19 cellular contexts compared by ENCODE assay signal in genomic region chr7:101915000-101915399, GRCh38.
DNase-seq lines count a peak whose midpoint lies in the region; ATAC-seq, FAIRE-seq and TF ChIP-seq lines count a peak whose summit lies in the region.
"Had no signal": no experiment of that assay in that cellular context is flagged by ENCODE, and none has a peak within 500 bp of the region (broad histone marks: within the 10 kb centered on the region; RNA-seq: fewer than 3 reads in every experiment).

No MANE protein-coding gene starts in this region.

- H3K36me3 ChIP-seq in H1 (ENCODE audit: control insufficient read depth in 2 of 4, insufficient read depth in 4 of 4, low read length in 3 of 4): peaks cover 3 to 15% (median 6%) of the 10 kb centered on the region in 4 experiments; a peak in 5 of 8 replicates

- 0 out of 2 replicates have a peak overlapping the region, but pooled peaks have one; percentile 60 for H2BK12ac ChIP-seq in H1 (ENCODE audit: low read depth, low read length)

- DNase-seq in Right ventricle myocardium inferior (ENCODE audit: missing footprints): peak; percentile 82
- no peak for DNase-seq in cardiac septum (ENCODE audit: low spot score)
- no peak for DNase-seq in H1 (ENCODE audit: low read depth in 1 of 2, low spot score in 2 of 2)
- peak; percentile 51 for DNase-seq in occipital lobe (lab: John Stamatoyannopoulos, UW)
- DNase-seq in hepatic stellate cell (ENCODE audit: low spot score): no peak
- no peak for DNase-seq in HuH-7.5 (ENCODE audit: low spot score)
- DNase-seq in effector memory CD8-positive, alpha-beta T cell: no peak
- no peak for DNase-seq in nephron progenitor cell
- DNase-seq: activated CD4-positive, alpha-beta T cell treated with anti-CD3 and anti-CD28 coated beads, Interleukin-2, amount 50 U/mL, for 1 hour; activated naive CD4-positive, alpha-beta T cell treated with anti-CD3 and anti-CD28 coated beads, Interleukin-2, amount 10 ng/mL, durations not matched to agents 7 days and 5 days; CD4-positive, CD25-positive, alpha-beta regulatory T cell; naive thymus-derived CD4-positive, alpha-beta T cell; SHP77 treated with DMSO at 0.1 percent for 48 hours; stimulated activated CD4-positive, alpha-beta T cell treated with anti-CD3 and anti-CD28 coated beads, Interleukin-2, amount 100 ng/mL, for 48 hours; stimulated activated CD8-positive, alpha-beta memory T cell treated with anti-CD3 and anti-CD28 coated beads, Interleukin-4, amount 100 ng/mL, for 48 hours; T1000; testis had no signal

- no peak overlapping the region for H3K14ac ChIP-seq in H1 (ENCODE audit: insufficient read length)

- H3K23ac ChIP-seq in H1 (ENCODE audit: insufficient read length): no peak overlapping the region

- POLR2A ChIA-PET in H1 (lab: Charles Lee; ENCODE audit: partially characterized antibody): interaction anchor here (1.1 kb wide), 1 partner anchor 14 kb away, joined by 4 read pairs; no protein-coding TSS in a partner anchor

- H3K4me3 Mint-ChIP-seq in effector memory CD8-positive, alpha-beta T cell: no peak overlapping the region
- no peak overlapping the region for H3K4me3 Mint-ChIP-seq in nephron progenitor cell
- H3K4me3 Mint-ChIP-seq: activated naive CD4-positive, alpha-beta T cell treated with anti-CD3 and anti-CD28 coated beads, Interleukin-2, amount 10 ng/mL, durations not matched to agents 7 days and 5 days; CD4-positive, CD25-positive, alpha-beta regulatory T cell had no signal

- peaks cover 3% of the 10 kb centered on the region for H3K36me3 Mint-ChIP-seq in effector memory CD8-positive, alpha-beta T cell (ENCODE audit: insufficient read depth)
- peaks cover 43% of the 10 kb centered on the region for H3K36me3 Mint-ChIP-seq in nephron progenitor cell (ENCODE audit: low read depth)
- H3K36me3 Mint-ChIP-seq: activated naive CD4-positive, alpha-beta T cell treated with anti-CD3 and anti-CD28 coated beads, Interleukin-2, amount 10 ng/mL, durations not matched to agents 7 days and 5 days had no signal

- no peak for TF ChIP-seq POLR2A in H1 (IDR thresholded peaks at IDR 0.05; ENCODE audit: control extremely low read depth in 1 of 2, low read depth in 2 of 2, low read length in 2 of 2)

- H3K9me3 Mint-ChIP-seq in effector memory CD8-positive, alpha-beta T cell: no peaks in the 10 kb centered on the region
- H3K9me3 Mint-ChIP-seq in nephron progenitor cell: no peaks in the 10 kb centered on the region
- H3K9me3 Mint-ChIP-seq: activated naive CD4-positive, alpha-beta T cell treated with anti-CD3 and anti-CD28 coated beads, Interleukin-2, amount 10 ng/mL, durations not matched to agents 7 days and 5 days; CD4-positive, CD25-positive, alpha-beta regulatory T cell had no signal

- ATAC-seq in Right ventricle myocardium inferior: peak; percentile 63
- no peak for ATAC-seq in effector memory CD8-positive, alpha-beta T cell (replicated peaks)
- ATAC-seq: body of pancreas; HCT116; naive thymus-derived CD4-positive, alpha-beta T cell had no signal

- no peak overlapping the region for H3K56ac ChIP-seq in H1 (replicated peaks; ENCODE audit: insufficient read length, low read depth, low read length)

- no peak for TF ChIP-seq RAD21 in H1 (IDR thresholded peaks at IDR 0.05 in 1 of 2, conservative IDR thresholded peaks at IDR 0.05 in 1 of 2; ENCODE audit: low read depth in 2 of 2, low read length in 2 of 2)

- no peak overlapping the region for H2BK20ac ChIP-seq in H1 (ENCODE audit: low read length)

- H4K5ac ChIP-seq in H1 (ENCODE audit: insufficient read length, low read depth, low read length): no peak overlapping the region

- H3K4me1 ChIP-seq in H1 (replicated peaks in 1 of 4; ENCODE audit: control insufficient read depth in 3 of 4, insufficient read depth in 4 of 4, low read length in 3 of 4): peaks cover 0 to 14% (median 3%) of the 10 kb centered on the region in 4 experiments; a peak in 4 of 7 replicates

- 0 out of 2 replicates have a peak overlapping the region, but pooled peaks have one; percentile 30 for H2BK5ac ChIP-seq in H1 (ENCODE audit: low read depth, low read length)

- H4K91ac ChIP-seq in H1 (replicated peaks; ENCODE audit: insufficient read length, low read length): no peak overlapping the region

- intact Hi-C loops in Right ventricle myocardium inferior (cut with DNase I) (no loop called here), cardiac septum (cut with DNase I) (loop anchor here (5.0 kb wide), 1 partner anchor 98 kb away; the partner anchor contains the start of gene CUX1)

- no peak overlapping the region for H2AFZ ChIP-seq in H1 (ENCODE audit: low read length)

- WGBS in H1 (ENCODE audit: extremely low coverage in 1 of 2, insufficient coverage in 1 of 2, insufficient read length in 1 of 2, insufficient replicate concordance in 2 of 2, low coverage in 1 of 2, low lambda C conversion rate in 2 of 2, missing lambda C conversion rate in 1 of 2), 2 experiments: 91% methylated on average over 15 of the region's 15 CpGs; no CpG with 5 or more reads in 1 of the 2 experiments

- peak overlapping the region; percentile 45; the same call in 1 of the 2 replicates for H4K8ac ChIP-seq in H1 (ENCODE audit: extremely low read depth, insufficient read depth, low read length)

- CTCF ChIA-PET in H1 (lab: Charles Lee; ENCODE audit: partially characterized antibody): interaction anchor here (0.8 to 0.9 kb wide), 3 partner anchors 21 to 278 kb away, joined by 3 to 4 read pairs (median 4); no protein-coding TSS in a partner anchor

- TF ChIP-seq CTCF in H1 (IDR thresholded peaks at IDR 0.05; ENCODE audit: control extremely low read depth in 1 of 3, insufficient read depth in 1 of 3, low read depth in 1 of 3, low read length in 3 of 3) (no peak), nephron progenitor cell (IDR thresholded peaks at IDR 0.05) (no peak)

- no peak overlapping the region for H2BK15ac ChIP-seq in H1 (ENCODE audit: low read length)

- 0 out of 2 replicates have a peak, but pooled peaks cover 2% of the 10 kb centered on the region for H3K23me2 ChIP-seq in H1 (ENCODE audit: low read depth, low read length)

- H2AK5ac ChIP-seq in H1 (ENCODE audit: low read depth, low read length): no peak overlapping the region

- H3K4ac ChIP-seq in H1 (replicated peaks; ENCODE audit: insufficient read length, low read depth, low read length): no peak overlapping the region

- H3K18ac ChIP-seq in H1 (ENCODE audit: extremely low read depth, low read length): no peak overlapping the region; the same call in none of the 2 replicates

- H3K79me1 ChIP-seq in H1 (ENCODE audit: low read depth, low read length): peaks cover 20% of the 10 kb centered on the region

- H4K20me1 ChIP-seq in H1 (replicated peaks in 1 of 2; ENCODE audit: control insufficient read depth in 1 of 2, insufficient read depth in 2 of 2, low read length in 2 of 2): peaks cover 12 to 34% of the 10 kb centered on the region in 2 experiments

- H2BK120ac ChIP-seq in H1 (replicated peaks; ENCODE audit: low read depth, low read length): no peak overlapping the region

- TF ChIP-seq EP300 in H1 (IDR thresholded peaks at IDR 0.05; ENCODE audit: borderline replicate concordance in 1 of 2, low read depth in 2 of 2, low read length in 2 of 2): no peak

- no peak for FAIRE-seq in H1 (lab: Jason Lieb, UNC)

- H3K27me3 ChIP-seq in H1 (replicated peaks in 1 of 4; ENCODE audit: control insufficient read depth in 3 of 4, extremely low read depth in 1 of 4, insufficient read depth in 3 of 4, low read length in 3 of 4): no peaks in the 10 kb centered on the region
- H3K27me3 ChIP-seq: body of pancreas, testis had no signal

- no peak overlapping the region for H3K4me2 ChIP-seq in H1 (ENCODE audit: insufficient read depth in 1 of 2, low read depth in 2 of 2, low read length in 2 of 2)

- H3K9me3 ChIP-seq in H1 (ENCODE audit: insufficient read depth in 2 of 2, low read depth in 1 of 2, low read length in 1 of 2): no peaks in the 10 kb centered on the region
- H3K9me3 ChIP-seq: body of pancreas, testis had no signal

- H3K27ac ChIP-seq in H1 (ENCODE audit: low read depth, low read length): no peak overlapping the region
- H3K27ac ChIP-seq: body of pancreas had no signal

- no peaks in the 10 kb centered on the region for H3K27me3 Mint-ChIP-seq in effector memory CD8-positive, alpha-beta T cell
- H3K27me3 Mint-ChIP-seq in nephron progenitor cell (ENCODE audit: low read depth, poor library complexity): no peaks in the 10 kb centered on the region
- H3K27me3 Mint-ChIP-seq: activated naive CD4-positive, alpha-beta T cell treated with anti-CD3 and anti-CD28 coated beads, Interleukin-2, amount 10 ng/mL, durations not matched to agents 7 days and 5 days; CD4-positive, CD25-positive, alpha-beta regulatory T cell; naive thymus-derived CD4-positive, alpha-beta T cell had no signal

- peaks cover 0 to 82% of the 10 kb centered on the region in 2 experiments; a peak in 3 of 4 replicates for H3K79me2 ChIP-seq in H1 (ENCODE audit: control insufficient read depth in 1 of 2, insufficient read depth in 2 of 2, low read length in 2 of 2)

- H3K4me3 ChIP-seq in H1 (ENCODE audit: extremely low read depth in 1 of 4, insufficient read depth in 2 of 4, low read depth in 3 of 4, low read length in 4 of 4): no peak overlapping the region
- H3K4me3 ChIP-seq: body of pancreas, testis had no signal

- H3K4me1 Mint-ChIP-seq in effector memory CD8-positive, alpha-beta T cell (ENCODE audit: low read depth in 2 of 2): peaks cover 12 to 13% of the 10 kb centered on the region in 2 donors
- H3K4me1 Mint-ChIP-seq in nephron progenitor cell: peaks cover 65% of the 10 kb centered on the region
- H3K4me1 Mint-ChIP-seq: activated naive CD4-positive, alpha-beta T cell treated with anti-CD3 and anti-CD28 coated beads, Interleukin-2, amount 10 ng/mL, durations not matched to agents 7 days and 5 days had no signal

- H3K27ac Mint-ChIP-seq in effector memory CD8-positive, alpha-beta T cell: no peak overlapping the region
- no peak overlapping the region for H3K27ac Mint-ChIP-seq in nephron progenitor cell
- H3K27ac Mint-ChIP-seq: activated naive CD4-positive, alpha-beta T cell treated with anti-CD3 and anti-CD28 coated beads, Interleukin-2, amount 10 ng/mL, durations not matched to agents 7 days and 5 days had no signal

- no peak overlapping the region for H3K9ac ChIP-seq in H1 (replicated peaks in 1 of 4; ENCODE audit: extremely low read depth in 1 of 4, low read depth in 3 of 4, low read length in 3 of 4)

TF ChIP-seq in H1, 55 proteins besides CTCF, POLR2A, EP300 and RAD21 (continues in another document):
- TF ChIP-seq GTF2F1 (IDR thresholded peaks at IDR 0.05; ENCODE audit: borderline replicate concordance, low read depth, low read length): no peak
- TF ChIP-seq MAFK (IDR thresholded peaks at IDR 0.05; ENCODE audit: low read depth, low read length): no peak
- no peak for TF ChIP-seq USF2 (IDR thresholded peaks at IDR 0.05; ENCODE audit: low read length)
- TF ChIP-seq TEAD4 (IDR thresholded peaks at IDR 0.05; ENCODE audit: low read depth, low read length): no peak
- no peak for TF ChIP-seq POLR2AphosphoS5 (IDR thresholded peaks at IDR 0.05; ENCODE audit: low read depth, low read length)

Comparison
In these comparisons a context has a peak if more than half of its experiments do, and no peak if none do; other contexts are left out.
1. DNase-seq: peak in Right ventricle myocardium inferior (single experiment) and occipital lobe (single experiment); none in cardiac septum (single experiment), H1 (0 of 2), hepatic stellate cell (single experiment), HuH-7.5 (single experiment), effector memory CD8-positive, alpha-beta T cell (0 of 3) and nephron progenitor cell (single experiment).